In genomic region chr2:96164459-96165184, GRCh38 we compare ENCODE assay signal across 8 cellular contexts. TPM values are rescaled to one million over a fixed set of nuclear protein-coding genes. Genes with fewer than 3 reads are reported as not detected.
DNase-seq lines count a peak whose midpoint lies in the region; ATAC-seq and TF ChIP-seq lines count a peak whose summit lies in the region.

No MANE protein-coding gene starts in this region.

- no peaks in the 10 kb centered on the region for H3K36me3 Mint-ChIP-seq in natural killer cell

- DNase-seq in GM06990 (ENCODE audit: extremely low read depth, insufficient read length) (peak; percentile 87), natural killer cell (no peak), NCI-H524 (lab: John Stamatoyannopoulos, UW) (no peak), GDM1 (lab: John Stamatoyannopoulos, UW) (no peak), NCI-H1694 treated with DMSO at 0.1 percent for 48 hours (lab: John Stamatoyannopoulos, UW) (no peak)
- peak; percentile 81 for DNase-seq in activated effector memory CD4-positive, alpha-beta T cell treated with anti-CD3 and anti-CD28 coated beads, Interleukin-2, amount 50 U/mL, for 16 hours

- H3K27ac Mint-ChIP-seq in natural killer cell = peak overlapping the region; percentile 78 to 99

- ATAC-seq in GM21381 (IDR thresholded peaks at IDR 0.05; ENCODE audit: unreplicated experiment) = peak; percentile 64
- ATAC-seq in HG03571 (IDR thresholded peaks at IDR 0.05; ENCODE audit: unreplicated experiment) = peak; percentile 65
- peak; percentile 16 to 46 (median 23) for ATAC-seq in natural killer cell

- no peaks in the 10 kb centered on the region for H3K36me3 ChIP-seq in GM06990 (ENCODE audit: control insufficient read depth, insufficient read depth, low read length)

- no peaks in the 10 kb centered on the region for H3K9me3 Mint-ChIP-seq in natural killer cell

- intact Hi-C loops in natural killer cell (cut with micrococcal nuclease) = loop anchor here (1.0 kb wide), 2 partner anchors 8 to 16 kb away; no protein-coding TSS in a partner anchor

- peaks cover 47 to 56% of the 10 kb centered on the region in 2 donors for H3K4me1 Mint-ChIP-seq in natural killer cell

- H3K4me3 ChIP-seq in GM06990 (replicated peaks; ENCODE audit: low read depth, low read length) = peak overlapping the region; percentile 53

- TF ChIP-seq CTCF in GM06990 (IDR thresholded peaks at IDR 0.05; ENCODE audit: insufficient read depth, low read length, poor library complexity, severe bottlenecking) (peak; percentile 30), natural killer cell (IDR thresholded peaks at IDR 0.05) (no peak)

- H3K27me3 Mint-ChIP-seq in natural killer cell (ENCODE audit: low read depth in 2 of 2) = no peaks in the 10 kb centered on the region

- H3K4me3 Mint-ChIP-seq in natural killer cell = peak overlapping the region; percentile 75

- no peaks in the 10 kb centered on the region for H3K27me3 ChIP-seq in GM06990 (replicated peaks; ENCODE audit: control insufficient read depth, insufficient read depth, low read length)

RNA-seq across cellular contexts. Expression of gene DUSP2, which starts 19.4 kb away (rescaled TPM):
- 100 to 1,000 TPM; 300 to 564 (median 432) TPM for total RNA-seq in natural killer cell

RNA-seq across cellular contexts. Expression of gene ASTL, which starts 26.3 kb away (rescaled TPM):
- 10 to 100 TPM in 1 of 3 donors, 1 to 10 TPM in 2; 5.5 to 11.3 (median 8.8) TPM for total RNA-seq in natural killer cell

RNA-seq across cellular contexts. Expression of gene STARD7, which starts 44.0 kb away (rescaled TPM):
- total RNA-seq in natural killer cell = 100 to 1,000 TPM in 1 of 3 donors, 10 to 100 TPM in 2; 62.6 to 106 (median 86.1) TPM

RNA-seq across cellular contexts. Expression of gene ADRA2B, which starts 48.3 kb away (rescaled TPM):
- 1 to 10 TPM in 1 of 3 donors, under 1 TPM in 2; 0.18 to 1.3 (median 0.38) TPM for total RNA-seq in natural killer cell

Comparison
In these comparisons a context has a peak if more than half of its experiments do, and no peak if none do; other contexts are left out.
1. DNase-seq: peak in GM06990 (single experiment) and activated effector memory CD4-positive, alpha-beta T cell treated with anti-CD3 and anti-CD28 coated beads, Interleukin-2, amount 50 U/mL, for 16 hours (single experiment); none in natural killer cell (single experiment), NCI-H524 (0 of 2), GDM1 (single experiment) and NCI-H1694 treated with DMSO at 0.1 percent for 48 hours (single experiment).
2. Peak in every context shown above with its lines, with median percentiles within 50 percentile points of each other: ATAC-seq.